1 cellular context compared by ENCODE assay signal in the genomic region with DNA sequence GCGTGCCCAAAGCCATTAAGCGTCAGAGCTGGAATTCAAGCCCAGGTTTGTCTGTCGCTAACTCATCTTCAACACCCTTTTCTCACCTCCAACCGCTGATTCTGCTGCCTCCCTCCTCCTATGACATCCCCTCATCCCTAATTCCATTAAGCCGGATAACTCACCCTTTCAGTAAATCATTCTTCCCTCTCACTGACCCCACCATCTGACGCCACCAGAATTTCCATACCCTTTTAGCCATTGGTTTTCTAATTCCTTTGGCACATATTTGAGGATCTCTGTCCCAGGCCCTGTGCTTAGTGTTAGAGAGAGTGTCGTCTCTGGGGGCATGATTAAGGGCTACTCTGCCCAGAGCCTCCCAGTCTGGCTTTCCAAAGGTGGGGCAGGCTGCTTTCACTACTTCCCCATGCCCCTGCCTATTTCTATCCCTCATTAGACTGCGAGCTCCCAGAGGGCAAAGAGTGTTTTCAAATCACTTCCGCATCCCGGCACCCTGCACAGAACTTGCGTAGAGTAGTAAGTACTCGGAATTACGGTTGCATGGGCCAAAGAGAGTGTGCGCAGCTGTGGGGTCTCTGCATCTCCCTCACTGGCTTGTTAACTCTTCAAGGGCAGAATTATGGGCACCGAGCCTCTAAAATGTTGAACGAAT.
TF ChIP-seq lines count a peak whose summit lies in the region.

No MANE protein-coding gene starts in this region.

TF ChIP-seq in GM23338, 12 proteins besides CTCF, POLR2A, EP300 and RAD21 (continued from another document):
- TF ChIP-seq, protein P1, sequence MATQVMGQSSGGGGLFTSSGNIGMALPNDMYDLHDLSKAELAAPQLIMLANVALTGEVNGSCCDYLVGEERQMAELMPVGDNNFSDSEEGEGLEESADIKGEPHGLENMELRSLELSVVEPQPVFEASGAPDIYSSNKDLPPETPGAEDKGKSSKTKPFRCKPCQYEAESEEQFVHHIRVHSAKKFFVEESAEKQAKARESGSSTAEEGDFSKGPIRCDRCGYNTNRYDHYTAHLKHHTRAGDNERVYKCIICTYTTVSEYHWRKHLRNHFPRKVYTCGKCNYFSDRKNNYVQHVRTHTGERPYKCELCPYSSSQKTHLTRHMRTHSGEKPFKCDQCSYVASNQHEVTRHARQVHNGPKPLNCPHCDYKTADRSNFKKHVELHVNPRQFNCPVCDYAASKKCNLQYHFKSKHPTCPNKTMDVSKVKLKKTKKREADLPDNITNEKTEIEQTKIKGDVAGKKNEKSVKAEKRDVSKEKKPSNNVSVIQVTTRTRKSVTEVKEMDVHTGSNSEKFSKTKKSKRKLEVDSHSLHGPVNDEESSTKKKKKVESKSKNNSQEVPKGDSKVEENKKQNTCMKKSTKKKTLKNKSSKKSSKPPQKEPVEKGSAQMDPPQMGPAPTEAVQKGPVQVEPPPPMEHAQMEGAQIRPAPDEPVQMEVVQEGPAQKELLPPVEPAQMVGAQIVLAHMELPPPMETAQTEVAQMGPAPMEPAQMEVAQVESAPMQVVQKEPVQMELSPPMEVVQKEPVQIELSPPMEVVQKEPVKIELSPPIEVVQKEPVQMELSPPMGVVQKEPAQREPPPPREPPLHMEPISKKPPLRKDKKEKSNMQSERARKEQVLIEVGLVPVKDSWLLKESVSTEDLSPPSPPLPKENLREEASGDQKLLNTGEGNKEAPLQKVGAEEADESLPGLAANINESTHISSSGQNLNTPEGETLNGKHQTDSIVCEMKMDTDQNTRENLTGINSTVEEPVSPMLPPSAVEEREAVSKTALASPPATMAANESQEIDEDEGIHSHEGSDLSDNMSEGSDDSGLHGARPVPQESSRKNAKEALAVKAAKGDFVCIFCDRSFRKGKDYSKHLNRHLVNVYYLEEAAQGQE (IDR thresholded peaks at IDR 0.05; ENCODE audit: unreplicated experiment), result no peak
- TF ChIP-seq, protein P2, sequence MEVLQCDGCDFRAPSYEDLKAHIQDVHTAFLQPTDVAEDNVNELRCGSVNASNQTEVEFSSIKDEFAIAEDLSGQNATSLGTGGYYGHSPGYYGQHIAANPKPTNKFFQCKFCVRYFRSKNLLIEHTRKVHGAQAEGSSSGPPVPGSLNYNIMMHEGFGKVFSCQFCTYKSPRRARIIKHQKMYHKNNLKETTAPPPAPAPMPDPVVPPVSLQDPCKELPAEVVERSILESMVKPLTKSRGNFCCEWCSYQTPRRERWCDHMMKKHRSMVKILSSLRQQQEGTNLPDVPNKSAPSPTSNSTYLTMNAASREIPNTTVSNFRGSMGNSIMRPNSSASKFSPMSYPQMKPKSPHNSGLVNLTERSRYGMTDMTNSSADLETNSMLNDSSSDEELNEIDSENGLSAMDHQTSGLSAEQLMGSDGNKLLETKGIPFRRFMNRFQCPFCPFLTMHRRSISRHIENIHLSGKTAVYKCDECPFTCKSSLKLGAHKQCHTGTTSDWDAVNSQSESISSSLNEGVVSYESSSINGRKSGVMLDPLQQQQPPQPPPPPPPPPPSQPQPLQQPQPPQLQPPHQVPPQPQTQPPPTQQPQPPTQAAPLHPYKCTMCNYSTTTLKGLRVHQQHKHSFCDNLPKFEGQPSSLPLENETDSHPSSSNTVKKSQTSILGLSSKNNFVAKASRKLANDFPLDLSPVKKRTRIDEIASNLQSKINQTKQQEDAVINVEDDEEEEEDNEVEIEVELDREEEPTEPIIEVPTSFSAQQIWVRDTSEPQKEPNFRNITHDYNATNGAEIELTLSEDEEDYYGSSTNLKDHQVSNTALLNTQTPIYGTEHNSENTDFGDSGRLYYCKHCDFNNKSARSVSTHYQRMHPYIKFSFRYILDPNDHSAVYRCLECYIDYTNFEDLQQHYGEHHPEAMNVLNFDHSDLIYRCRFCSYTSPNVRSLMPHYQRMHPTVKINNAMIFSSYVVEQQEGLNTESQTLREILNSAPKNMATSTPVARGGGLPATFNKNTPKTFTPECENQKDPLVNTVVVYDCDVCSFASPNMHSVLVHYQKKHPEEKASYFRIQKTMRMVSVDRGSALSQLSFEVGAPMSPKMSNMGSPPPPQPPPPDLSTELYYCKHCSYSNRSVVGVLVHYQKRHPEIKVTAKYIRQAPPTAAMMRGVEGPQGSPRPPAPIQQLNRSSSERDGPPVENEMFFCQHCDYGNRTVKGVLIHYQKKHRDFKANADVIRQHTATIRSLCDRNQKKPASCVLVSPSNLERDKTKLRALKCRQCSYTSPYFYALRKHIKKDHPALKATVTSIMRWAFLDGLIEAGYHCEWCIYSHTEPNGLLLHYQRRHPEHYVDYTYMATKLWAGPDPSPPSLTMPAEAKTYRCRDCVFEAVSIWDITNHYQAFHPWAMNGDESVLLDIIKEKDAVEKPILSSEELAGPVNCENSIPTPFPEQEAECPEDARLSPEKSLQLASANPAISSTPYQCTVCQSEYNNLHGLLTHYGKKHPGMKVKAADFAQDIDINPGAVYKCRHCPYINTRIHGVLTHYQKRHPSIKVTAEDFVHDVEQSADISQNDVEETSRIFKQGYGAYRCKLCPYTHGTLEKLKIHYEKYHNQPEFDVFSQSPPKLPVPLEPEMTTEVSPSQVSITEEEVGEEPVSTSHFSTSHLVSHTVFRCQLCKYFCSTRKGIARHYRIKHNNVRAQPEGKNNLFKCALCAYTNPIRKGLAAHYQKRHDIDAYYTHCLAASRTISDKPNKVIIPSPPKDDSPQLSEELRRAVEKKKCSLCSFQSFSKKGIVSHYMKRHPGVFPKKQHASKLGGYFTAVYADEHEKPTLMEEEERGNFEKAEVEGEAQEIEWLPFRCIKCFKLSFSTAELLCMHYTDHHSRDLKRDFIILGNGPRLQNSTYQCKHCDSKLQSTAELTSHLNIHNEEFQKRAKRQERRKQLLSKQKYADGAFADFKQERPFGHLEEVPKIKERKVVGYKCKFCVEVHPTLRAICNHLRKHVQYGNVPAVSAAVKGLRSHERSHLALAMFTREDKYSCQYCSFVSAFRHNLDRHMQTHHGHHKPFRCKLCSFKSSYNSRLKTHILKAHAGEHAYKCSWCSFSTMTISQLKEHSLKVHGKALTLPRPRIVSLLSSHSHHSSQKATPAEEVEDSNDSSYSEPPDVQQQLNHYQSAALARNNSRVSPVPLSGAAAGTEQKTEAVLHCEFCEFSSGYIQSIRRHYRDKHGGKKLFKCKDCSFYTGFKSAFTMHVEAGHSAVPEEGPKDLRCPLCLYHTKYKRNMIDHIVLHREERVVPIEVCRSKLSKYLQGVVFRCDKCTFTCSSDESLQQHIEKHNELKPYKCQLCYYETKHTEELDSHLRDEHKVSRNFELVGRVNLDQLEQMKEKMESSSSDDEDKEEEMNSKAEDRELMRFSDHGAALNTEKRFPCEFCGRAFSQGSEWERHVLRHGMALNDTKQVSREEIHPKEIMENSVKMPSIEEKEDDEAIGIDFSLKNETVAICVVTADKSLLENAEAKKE (CRISPR knock-in tag; IDR thresholded peaks at IDR 0.05), result no peak
- no peak for TF ChIP-seq EZH2phosphoT487 (IDR thresholded peaks at IDR 0.05; ENCODE audit: unreplicated experiment)
- no peak for TF ChIP-seq ZNF331 (CRISPR knock-in tag; IDR thresholded peaks at IDR 0.05; ENCODE audit: low read depth)
TF ChIP-seq in GM23338: peak in this region for 0.
